29 cellular contexts compared by ENCODE assay signal in genomic region chr17:82799591-82799990, GRCh38. TPM values are rescaled to one million over a fixed set of nuclear protein-coding genes. Genes with fewer than 3 reads are reported as not detected.
"Had no signal": no experiment of that assay in that cellular context is flagged by ENCODE, and none has a peak within 500 bp of the region (broad histone marks: within the 10 kb centered on the region; RNA-seq: fewer than 3 reads in every experiment).

No MANE protein-coding gene starts in this region.

- H3K4me3 Mint-ChIP-seq: activated CD8-positive, alpha-beta memory T cell treated with anti-CD3 and anti-CD28 coated beads, Interleukin-2, amount 10 ng/mL, durations not matched to agents 7 days and 5 days; activated CD8-positive, alpha-beta T cell treated with anti-CD3 and anti-CD28 coated beads, Interleukin-2, amount 10 ng/mL, durations not matched to agents 7 days and 5 days; activated naive CD8-positive, alpha-beta T cell; brain; central memory CD8-positive, alpha-beta T cell had no signal

- ATAC-seq: activated CD4-positive, CD25-positive, alpha-beta regulatory T cell treated with anti-CD3 and anti-CD28 coated beads, Interleukin-2, amount 50 U/mL, for 24 hours; activated CD8-positive, alpha-beta memory T cell treated with anti-CD3 and anti-CD28 coated beads, Interleukin-2, amount 10 ng/mL, durations not matched to agents 7 days and 5 days; activated CD8-positive, alpha-beta T cell treated with anti-CD3 and anti-CD28 coated beads, Interleukin-2, amount 10 ng/mL, durations not matched to agents 7 days and 5 days; Panc1; SK-N-SH treated with all-trans-retinoic acid at 6 μM for 48 hours had no signal

- H3K27me3 Mint-ChIP-seq: activated CD8-positive, alpha-beta memory T cell treated with anti-CD3 and anti-CD28 coated beads, Interleukin-2, amount 10 ng/mL, durations not matched to agents 7 days and 5 days; activated naive CD8-positive, alpha-beta T cell; central memory CD8-positive, alpha-beta T cell had no signal

- H3K4me3 ChIP-seq: MG63, SJSA1 had no signal

- H3K9me3 Mint-ChIP-seq: activated T-helper 2 cell treated with anti-CD3 and anti-CD28 coated beads, Interferon-gamma antibody, Interleukin-2, Interleukin-4, amounts not matched to agents 10 μg/mL and 5 μg/mL and 100 μg/mL, durations not matched to agents 14 hours and 24 hours and 36 hours; central memory CD8-positive, alpha-beta T cell had no signal

- H3K9me3 ChIP-seq: MG63, SJSA1 had no signal

- H3K27me3 ChIP-seq: MG63, SJSA1 had no signal

- H3K27ac Mint-ChIP-seq: activated CD8-positive, alpha-beta T cell treated with anti-CD3 and anti-CD28 coated beads, Interleukin-2, amount 10 ng/mL, durations not matched to agents 7 days and 5 days; activated naive CD8-positive, alpha-beta T cell; activated T-helper 2 cell treated with anti-CD3 and anti-CD28 coated beads, Interferon-gamma antibody, Interleukin-2, Interleukin-4, amounts not matched to agents 10 μg/mL and 5 μg/mL and 100 μg/mL, durations not matched to agents 14 hours and 24 hours and 36 hours had no signal

- H3K4me1 Mint-ChIP-seq: activated CD8-positive, alpha-beta memory T cell treated with anti-CD3 and anti-CD28 coated beads, Interleukin-2, amount 10 ng/mL, durations not matched to agents 7 days and 5 days had no signal

- H3K27ac ChIP-seq: SJSA1 had no signal

- DNase-seq: activated CD4-positive, alpha-beta T cell treated with anti-CD3 and anti-CD28 coated beads for 4 hours; activated CD8-positive, alpha-beta memory T cell treated with anti-CD3 and anti-CD28 coated beads, Interleukin-2, amount 10 ng/mL, durations not matched to agents 7 days and 5 days; activated CD8-positive, alpha-beta T cell treated with anti-CD3 and anti-CD28 coated beads, Interleukin-2, amount 10 ng/mL, durations not matched to agents 7 days and 5 days; activated gamma-delta T cell treated with Interleukin-2 at 50 U/mL for 16 hours; activated T-cell treated with anti-CD3 and anti-CD28 coated beads, Interleukin-2, amount 50 U/mL, for 48 hours; amygdala; MG63; MV-4-11; NCI-H1092 treated with DMSO at 0.1 percent for 48 hours; NCI-H1417 treated with DMSO at 0.1 percent for 48 hours; NCI-H1694; NCI-H2029; NCI-H2107; NCI-H510A treated with DMSO at 0.1 percent for 48 hours; NCI-H69; NK-92 treated with Interleukin-12 subunit alpha and Interleukin-12 subunit beta, amount 100 ng/mL, for 24 hours; OCI-M1; Right ventricle myocardium superior; RPMI8226; SW 1271 had no signal

RNA-seq across cellular contexts. Expression of gene ZNF750, which starts 40.2 kb away (rescaled TPM):
- total RNA-seq: activated CD8-positive, alpha-beta memory T cell treated with anti-CD3 and anti-CD28 coated beads, Interleukin-2, amount 10 ng/mL, durations not matched to agents 7 days and 5 days; activated CD8-positive, alpha-beta T cell treated with anti-CD3 and anti-CD28 coated beads, Interleukin-2, amount 10 ng/mL, durations not matched to agents 7 days and 5 days; activated T-helper 2 cell treated with anti-CD3 and anti-CD28 coated beads, Interferon-gamma antibody, Interleukin-2, Interleukin-4, amounts not matched to agents 10 μg/mL and 5 μg/mL and 100 μg/mL, durations not matched to agents 14 hours and 24 hours and 36 hours; SJSA1; T-helper 1 cell treated with Interleukin-12 subunit alpha and Interleukin-12 subunit beta and Interleukin-4 antibody, amounts not matched to agents 30 ng/mL and 1 ng/mL, for 36 hours had no signal
